ENCODE assay signal across 18 cellular contexts in the genomic region with DNA sequence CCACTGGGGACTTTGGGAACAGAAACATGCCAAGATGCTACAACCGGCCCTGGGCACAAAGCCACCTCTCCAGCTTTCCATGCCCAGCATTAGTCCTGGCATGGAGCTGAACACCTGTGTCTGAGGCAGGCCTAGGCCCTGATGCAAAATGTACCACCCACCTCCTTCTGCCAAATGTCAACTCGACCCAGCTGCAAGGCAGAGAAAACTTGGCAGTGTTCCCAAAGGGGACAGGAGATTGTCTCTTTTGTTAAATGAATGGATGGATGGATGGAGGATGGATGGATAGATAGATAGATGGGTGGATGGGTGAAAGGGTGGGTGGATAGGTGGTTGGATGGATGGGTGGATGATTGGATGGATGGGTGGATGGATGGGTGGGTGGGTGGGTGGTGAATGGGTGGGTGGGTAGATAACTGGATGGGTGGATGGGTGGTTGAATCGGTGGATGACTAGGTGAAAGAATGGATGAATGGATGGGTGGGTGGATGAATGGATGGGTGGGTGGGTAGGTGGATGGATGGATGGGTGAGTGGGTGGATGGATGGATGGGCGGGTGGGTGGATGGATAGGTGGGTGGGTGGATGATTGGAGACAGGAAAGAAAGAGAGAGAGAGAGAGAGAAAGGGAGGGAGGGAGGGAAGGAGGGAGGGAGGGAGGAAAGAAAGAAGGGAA.
DNase-seq lines count a peak whose midpoint lies in the region; ATAC-seq, FAIRE-seq and TF ChIP-seq lines count a peak whose summit lies in the region.
"Had no signal": no experiment of that assay in that cellular context is flagged by ENCODE, and none has a peak within 500 bp of the region (broad histone marks: within the 10 kb centered on the region; RNA-seq: fewer than 3 reads in every experiment).

No MANE protein-coding gene starts in this region.

- no peak overlapping the region for H2BK15ac ChIP-seq in H1 (ENCODE audit: low read length)

- peaks cover 10% of the 10 kb centered on the region; the same call in 1 of the 2 replicates for H3K23me2 ChIP-seq in H1 (ENCODE audit: low read depth, low read length)

- H3K4me3 ChIP-seq in Caco-2 (ENCODE audit: low read depth, low read length) = no peak overlapping the region
- no peak overlapping the region for H3K4me3 ChIP-seq in H1 (ENCODE audit: extremely low read depth in 1 of 4, insufficient read depth in 2 of 4, low read depth in 3 of 4, low read length in 4 of 4)
- H3K4me3 ChIP-seq: right atrium auricular region, tibial nerve had no signal

- H2BK120ac ChIP-seq in H1 (replicated peaks; ENCODE audit: low read depth, low read length) = no peak overlapping the region

- H3K27me3 ChIP-seq in Caco-2 (replicated peaks; ENCODE audit: control insufficient read depth, insufficient read depth, low read length) (peaks cover 6% of the 10 kb centered on the region), H1 (replicated peaks in 1 of 4; ENCODE audit: control insufficient read depth in 3 of 4, extremely low read depth in 1 of 4, insufficient read depth in 3 of 4, low read length in 3 of 4) (peaks cover 7 to 27% (median 21%) of the 10 kb centered on the region in 4 experiments; a peak in 6 of 7 replicates)
- H3K27me3 ChIP-seq: right atrium auricular region, tibial nerve had no signal

- H3K23ac ChIP-seq in H1 (ENCODE audit: insufficient read length) = no peak overlapping the region

- no peak overlapping the region for H3K14ac ChIP-seq in H1 (ENCODE audit: insufficient read length)

- TF ChIP-seq POLR2A in H1 (IDR thresholded peaks at IDR 0.05; ENCODE audit: control extremely low read depth in 1 of 2, low read depth in 2 of 2, low read length in 2 of 2) = no peak

- peaks cover 37% of the 10 kb centered on the region for H3K27me3 Mint-ChIP-seq in Caco-2 (ENCODE audit: insufficient read depth, unreplicated experiment)

- no peak overlapping the region for H3K18ac ChIP-seq in H1 (ENCODE audit: extremely low read depth, low read length)

- H2BK5ac ChIP-seq in H1 (ENCODE audit: low read depth, low read length) = no peak overlapping the region

- no peak overlapping the region for H3K56ac ChIP-seq in H1 (replicated peaks; ENCODE audit: insufficient read length, low read depth, low read length)

- no peaks in the 10 kb centered on the region for H3K9me3 ChIP-seq in Caco-2
- no peaks in the 10 kb centered on the region for H3K9me3 ChIP-seq in H1 (ENCODE audit: insufficient read depth in 2 of 2, low read depth in 1 of 2, low read length in 1 of 2)
- H3K9me3 ChIP-seq: right atrium auricular region, tibial nerve had no signal

- no peak overlapping the region for H3K4ac ChIP-seq in H1 (replicated peaks; ENCODE audit: insufficient read length, low read depth, low read length)

- H3K4me1 ChIP-seq in Caco-2 (peaks cover 14% of the 10 kb centered on the region; the same call in 1 of the 2 replicates), H1 (replicated peaks in 1 of 4; ENCODE audit: control insufficient read depth in 3 of 4, insufficient read depth in 4 of 4, low read length in 3 of 4) (peaks cover 0 to 22% (median 12%) of the 10 kb centered on the region in 4 experiments; a peak in 6 of 7 replicates)

- CTCF ChIA-PET in Caco-2 (lab: Charles Lee) = no interaction called here
- CTCF ChIA-PET in H1 (lab: Charles Lee; ENCODE audit: partially characterized antibody) = interaction anchor here (0.7 to 13.7 kb wide), 4 partner anchors 9 to 341 kb away, joined by 3 to 147 read pairs (median 10); no protein-coding TSS in a partner anchor

- H3K9ac ChIP-seq in H1 (replicated peaks in 1 of 4; ENCODE audit: extremely low read depth in 1 of 4, low read depth in 3 of 4, low read length in 3 of 4) = no peak overlapping the region

- H2AK5ac ChIP-seq in H1 (ENCODE audit: low read depth, low read length) = peak overlapping the region; percentile 77; the same call in 1 of the 2 replicates

- intact Hi-C loops in Caco-2 (cut with micrococcal nuclease; ENCODE audit: unreplicated experiment) = loop anchor here (10.0 kb wide), 1 partner anchor 130 kb away; no protein-coding TSS in a partner anchor

- H4K8ac ChIP-seq in H1 (ENCODE audit: extremely low read depth, insufficient read depth, low read length) = no peak overlapping the region

- H3K36me3 Mint-ChIP-seq in Caco-2 (ENCODE audit: insufficient read depth, unreplicated experiment) = peaks cover 6% of the 10 kb centered on the region

- TF ChIP-seq CTCF in Caco-2 (IDR thresholded peaks at IDR 0.05; ENCODE audit: insufficient read depth in 1 of 2, low read depth in 1 of 2, low read length in 1 of 2, severe bottlenecking in 1 of 2, unreplicated experiment in 1 of 2) = no peak
- no peak for TF ChIP-seq CTCF in H1 (IDR thresholded peaks at IDR 0.05; ENCODE audit: control extremely low read depth in 1 of 3, insufficient read depth in 1 of 3, low read depth in 1 of 3, low read length in 3 of 3)

- H4K20me1 ChIP-seq in H1 (replicated peaks in 1 of 2; ENCODE audit: control insufficient read depth in 1 of 2, insufficient read depth in 2 of 2, low read length in 2 of 2) = peaks cover 0 to 2% of the 10 kb centered on the region in 2 experiments

- no peak overlapping the region for H2BK12ac ChIP-seq in H1 (ENCODE audit: low read depth, low read length)

- POLR2A ChIA-PET in Caco-2 (lab: Charles Lee) = interaction anchor here (2.8 kb wide), 1 partner anchor 73 kb away, joined by 19 read pairs; a partner anchor contains a TSS
- POLR2A ChIA-PET in H1 (lab: Charles Lee; ENCODE audit: partially characterized antibody) = interaction anchor here (0.7 to 2.1 kb wide), 3 partner anchors 23 to 343 kb away, joined by 3 to 8 read pairs (median 3); a partner anchor contains a TSS

- no peak overlapping the region for H2BK20ac ChIP-seq in H1 (ENCODE audit: low read length)

- peak overlapping the region; percentile 78 for H3K4me3 Mint-ChIP-seq in Caco-2 (ENCODE audit: unreplicated experiment)
- H3K4me3 Mint-ChIP-seq: endodermal cell had no signal

- BruUV-seq in Caco-2 (replicated peaks; lab: Mats Ljungman, UMichigan) = no TSS peak

- no peak overlapping the region for H4K5ac ChIP-seq in H1 (ENCODE audit: insufficient read length, low read depth, low read length)

- H3K79me2 ChIP-seq in H1 (ENCODE audit: control insufficient read depth in 1 of 2, insufficient read depth in 2 of 2, low read length in 2 of 2) = no peaks in the 10 kb centered on the region

- H3K79me1 ChIP-seq in H1 (ENCODE audit: low read depth, low read length) = no peaks in the 10 kb centered on the region

- TF ChIP-seq RAD21 in H1 (IDR thresholded peaks at IDR 0.05 in 1 of 2, conservative IDR thresholded peaks at IDR 0.05 in 1 of 2; ENCODE audit: low read depth in 2 of 2, low read length in 2 of 2) = no peak

- FAIRE-seq in H1 (lab: Jason Lieb, UNC) = no peak
- FAIRE-seq: GM18507, TTC549 had no signal

- H3K4me2 ChIP-seq in H1 (ENCODE audit: insufficient read depth in 1 of 2, low read depth in 2 of 2, low read length in 2 of 2) = no peak overlapping the region

- H3K4me1 Mint-ChIP-seq in Caco-2 (ENCODE audit: low read depth, unreplicated experiment) = peaks cover 21% of the 10 kb centered on the region

- no peak overlapping the region for H4K91ac ChIP-seq in H1 (replicated peaks; ENCODE audit: insufficient read length, low read length)

- 86% methylated on average over 2 of the region's 4 CpGs; no CpG with 5 or more reads in 1 of the 2 experiments for WGBS in H1 (ENCODE audit: extremely low coverage in 1 of 2, insufficient coverage in 1 of 2, insufficient read length in 1 of 2, insufficient replicate concordance in 2 of 2, low coverage in 1 of 2, low lambda C conversion rate in 2 of 2, missing lambda C conversion rate in 1 of 2), 2 experiments

- DNase-seq in DMS 273 (lab: John Stamatoyannopoulos, UW; ENCODE audit: unreplicated experiment) (peak; percentile 57), DMS 273 treated with DMSO at 0.1 percent for 48 hours (lab: John Stamatoyannopoulos, UW) (no peak), Caco-2 (no peak), NCI-H345 treated with DMSO at 0.1 percent for 48 hours (lab: John Stamatoyannopoulos, UW; ENCODE audit: unreplicated experiment) (peak; percentile 75), H1 (ENCODE audit: low read depth in 1 of 2, low spot score in 2 of 2) (no peak), anterior cingulate cortex (lab: John Stamatoyannopoulos, UW) (no peak)
- DNase-seq: activated effector memory CD4-positive, alpha-beta T cell treated with anti-CD3 and anti-CD28 coated beads, Interleukin-2, amount 50 U/mL, for 16 hours; endodermal cell; left ventricle myocardium superior; MV-4-11 had no signal

- no peak overlapping the region for H3K27ac ChIP-seq in H1 (ENCODE audit: low read depth, low read length)
- H3K27ac ChIP-seq: 22Rv1, right atrium auricular region had no signal

- ATAC-seq in GM19351 (IDR thresholded peaks at IDR 0.05; ENCODE audit: unreplicated experiment) (no peak), GM18517 (IDR thresholded peaks at IDR 0.05; ENCODE audit: unreplicated experiment) (no peak)
- ATAC-seq: left ventricle myocardium superior had no signal

- no peaks in the 10 kb centered on the region for H3K9me3 Mint-ChIP-seq in Caco-2 (ENCODE audit: unreplicated experiment)
- H3K9me3 Mint-ChIP-seq: endodermal cell, nephron had no signal

- H2AFZ ChIP-seq in H1 (ENCODE audit: low read length) = no peak overlapping the region

- H3K36me3 ChIP-seq in Caco-2 (ENCODE audit: control insufficient read depth, insufficient read depth, low read length) = no peaks in the 10 kb centered on the region
- no peaks in the 10 kb centered on the region for H3K36me3 ChIP-seq in H1 (ENCODE audit: control insufficient read depth in 2 of 4, insufficient read depth in 4 of 4, low read length in 3 of 4)
- H3K36me3 ChIP-seq: right atrium auricular region, tibial nerve had no signal

- no peak for TF ChIP-seq EP300 in H1 (IDR thresholded peaks at IDR 0.05; ENCODE audit: borderline replicate concordance in 1 of 2, low read depth in 2 of 2, low read length in 2 of 2)

- no peak overlapping the region for H3K27ac Mint-ChIP-seq in Caco-2 (ENCODE audit: unreplicated experiment)
- H3K27ac Mint-ChIP-seq: endodermal cell had no signal

TF ChIP-seq in H1, 55 proteins besides CTCF, POLR2A, EP300 and RAD21 (continues in another document):
- TF ChIP-seq RNF2 (IDR thresholded peaks at IDR 0.05; ENCODE audit: borderline replicate concordance, low read depth, low read length, missing control alignments, poor library complexity, severe bottlenecking) (no peak), KDM1A (IDR thresholded peaks at IDR 0.05; ENCODE audit: borderline replicate concordance, low read length) (no peak), BACH1 (IDR thresholded peaks at IDR 0.05; ENCODE audit: low read length) (no peak), SAP30 (IDR thresholded peaks at IDR 0.05; ENCODE audit: insufficient read depth, insufficient replicate concordance, low read length) (no peak), HDAC6 (IDR thresholded peaks at IDR 0.05; ENCODE audit: low read depth, low read length) (no peak)

Comparison
In these comparisons a context has a peak if more than half of its experiments do, and no peak if none do; other contexts are left out.
1. DNase-seq: peak in DMS 273 (single experiment) and NCI-H345 treated with DMSO at 0.1 percent for 48 hours (single experiment); none in DMS 273 treated with DMSO at 0.1 percent for 48 hours (single experiment), Caco-2 (0 of 2), H1 (0 of 2) and anterior cingulate cortex (0 of 58).